ENCODE assay signal across 1 cellular context in genomic region chr9:87115790-87116189, GRCh38.
TF ChIP-seq lines count a peak whose summit lies in the region.

No MANE protein-coding gene starts in this region.

TF ChIP-seq in SK-N-SH, 30 proteins besides CTCF, POLR2A, EP300 and RAD21 (continued from another document):
- TF ChIP-seq ZBTB33 (IDR thresholded peaks at IDR 0.05; ENCODE audit: borderline replicate concordance, low read depth) (no peak), MEF2A (IDR thresholded peaks at IDR 0.05; ENCODE audit: borderline replicate concordance, low read depth) (no peak; the same call in 1 of the 2 replicates)
